Comparison of ENCODE assay signal across 15 cellular contexts in the genomic region with DNA sequence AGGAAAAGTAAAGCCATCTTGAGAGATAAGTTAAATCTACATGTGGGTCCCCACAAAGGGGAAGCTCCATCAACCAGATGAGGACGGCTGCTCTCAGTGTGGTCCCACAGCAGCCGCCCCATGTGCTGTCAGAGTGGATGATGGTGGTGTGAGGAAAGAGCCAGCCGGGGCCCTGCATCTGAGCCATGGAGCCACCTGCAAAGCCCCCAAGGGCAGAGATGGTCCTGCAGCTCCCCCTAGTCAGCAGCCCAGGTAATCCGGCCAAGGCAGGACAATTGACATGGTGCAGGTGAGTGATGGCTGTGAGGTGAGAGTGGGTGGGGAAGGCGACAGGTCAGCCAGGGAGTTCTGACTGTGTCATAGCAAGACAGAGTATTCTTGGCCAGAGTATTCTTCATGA.
DNase-seq lines count a peak whose midpoint lies in the region; ATAC-seq, FAIRE-seq and TF ChIP-seq lines count a peak whose summit lies in the region.
"Had no signal": no experiment of that assay in that cellular context is flagged by ENCODE, and none has a peak within 500 bp of the region (broad histone marks: within the 10 kb centered on the region; RNA-seq: fewer than 3 reads in every experiment).

No MANE protein-coding gene starts in this region.

- H3K4me2 ChIP-seq in GM12878 (ENCODE audit: control insufficient read depth, insufficient read depth): no peak overlapping the region
- no peak overlapping the region for H3K4me2 ChIP-seq in hepatocyte
- H3K4me2 ChIP-seq: BLaER1 treated with 17β-estradiol and CSF1 and Interleukin-3, amounts not matched to agents 10 nM and 100 nM had no signal

- peak; percentile 71 for TF ChIP-seq RAD21 in GM12878 (IDR thresholded peaks at IDR 0.05; ENCODE audit: insufficient read depth, low read depth, low read length)

- H3K27ac Mint-ChIP-seq in activated CD4-positive, alpha-beta T cell treated with anti-CD3 and anti-CD28 coated beads, Interleukin-2, amount 10 ng/mL, durations not matched to agents 7 days and 5 days: no peak overlapping the region
- no peak overlapping the region for H3K27ac Mint-ChIP-seq in stimulated activated naive CD8-positive, alpha-beta T cell treated with anti-CD3 and anti-CD28 coated beads, Interleukin-15, amount 100 ng/mL, for 72 hours
- H3K27ac Mint-ChIP-seq: natural killer cell treated with Interleukin-12 subunit alpha and Interleukin-12 subunit beta and Interleukin-15 and Interleukin-18, amount 100 ng/mL, for 72 hours; stimulated activated naive CD8-positive, alpha-beta T cell treated with anti-CD3 and anti-CD28 coated beads, Interleukin-15, Interleukin-2, amounts not matched to agents 100 ng/mL and 50 ng/mL, for 24 hours had no signal

- H3K9me3 Mint-ChIP-seq in activated CD4-positive, alpha-beta T cell treated with anti-CD3 and anti-CD28 coated beads, Interleukin-2, amount 10 ng/mL, durations not matched to agents 7 days and 5 days: no peaks in the 10 kb centered on the region
- no peaks in the 10 kb centered on the region for H3K9me3 Mint-ChIP-seq in stimulated activated naive CD8-positive, alpha-beta T cell treated with anti-CD3 and anti-CD28 coated beads, Interleukin-15, amount 100 ng/mL, for 72 hours
- H3K9me3 Mint-ChIP-seq: stimulated activated naive CD8-positive, alpha-beta T cell treated with anti-CD3 and anti-CD28 coated beads, Interleukin-15, Interleukin-2, amounts not matched to agents 100 ng/mL and 50 ng/mL, for 24 hours had no signal

- FAIRE-seq in GM12878 (lab: Jason Lieb, UNC) (no peak), pancreas (lab: Jason Lieb, UNC) (no peak)

- H3K4me3 Mint-ChIP-seq in activated CD4-positive, alpha-beta T cell treated with anti-CD3 and anti-CD28 coated beads, Interleukin-2, amount 10 ng/mL, durations not matched to agents 7 days and 5 days: no peak overlapping the region
- H3K4me3 Mint-ChIP-seq in stimulated activated naive CD8-positive, alpha-beta T cell treated with anti-CD3 and anti-CD28 coated beads, Interleukin-15, amount 100 ng/mL, for 72 hours: no peak overlapping the region
- H3K4me3 Mint-ChIP-seq: natural killer cell treated with Interleukin-12 subunit alpha and Interleukin-12 subunit beta and Interleukin-15 and Interleukin-18, amount 100 ng/mL, for 72 hours; stimulated activated naive CD8-positive, alpha-beta T cell treated with anti-CD3 and anti-CD28 coated beads, Interleukin-15, Interleukin-2, amounts not matched to agents 100 ng/mL and 50 ng/mL, for 24 hours had no signal

- H3K36me3 ChIP-seq in BE2C (no peaks in the 10 kb centered on the region), GM12878 (ENCODE audit: control insufficient read depth in 2 of 2, insufficient read depth in 2 of 2, low read length in 1 of 2) (no peaks in the 10 kb centered on the region), pancreas (no peaks in the 10 kb centered on the region), hepatocyte (replicated peaks; ENCODE audit: insufficient read depth, low read depth) (no peaks in the 10 kb centered on the region)
- H3K36me3 ChIP-seq: BLaER1 treated with 17β-estradiol and CSF1 and Interleukin-3, amounts not matched to agents 10 nM and 100 nM; cardiac muscle cell had no signal

- 43% methylated on average over 5 of the region's 5 CpGs for WGBS in GM12878 (ENCODE audit: insufficient coverage, insufficient replicate concordance, low lambda C conversion rate, missing lambda C conversion rate)
- WGBS in pancreas, 2 donors: 37 to 51% methylated on average over 5 of the region's 5 CpGs
- 53% methylated on average over 5 of the region's 5 CpGs for WGBS in hepatocyte (ENCODE audit: low lambda C conversion rate, missing lambda C conversion rate)

- H3K9me3 ChIP-seq in BE2C (no peaks in the 10 kb centered on the region), GM12878 (replicated peaks; ENCODE audit: control insufficient read depth, insufficient read depth, low read length) (no peaks in the 10 kb centered on the region), pancreas (no peaks in the 10 kb centered on the region), hepatocyte (ENCODE audit: low read depth) (no peaks in the 10 kb centered on the region)
- H3K9me3 ChIP-seq: BLaER1 treated with 17β-estradiol and CSF1 and Interleukin-3, amounts not matched to agents 10 nM and 100 nM had no signal

- no peak for TF ChIP-seq POLR2A in GM12878 (IDR thresholded peaks at IDR 0.05; ENCODE audit: low read depth, low read length)

- no peaks in the 10 kb centered on the region for H3K27me3 ChIP-seq in BE2C
- no peaks in the 10 kb centered on the region for H3K27me3 ChIP-seq in GM12878 (replicated peaks in 1 of 2; ENCODE audit: control insufficient read depth in 2 of 2, insufficient read depth in 2 of 2, low read length in 1 of 2)
- H3K27me3 ChIP-seq in pancreas: peaks cover 0 to 13% (median 3%) of the 10 kb centered on the region in 4 donors
- H3K27me3 ChIP-seq in hepatocyte: peaks cover 5% of the 10 kb centered on the region
- H3K27me3 ChIP-seq: BLaER1 treated with 17β-estradiol and CSF1 and Interleukin-3, amounts not matched to agents 10 nM and 100 nM had no signal

- no peak overlapping the region for H3K9ac ChIP-seq in GM12878 (ENCODE audit: control insufficient read depth, insufficient read depth, low read length)
- H3K9ac ChIP-seq: BLaER1 treated with 17β-estradiol and CSF1 and Interleukin-3, amounts not matched to agents 10 nM and 100 nM had no signal

- no TSS peak for BruUV-seq in GM12878 (replicated peaks; lab: Mats Ljungman, UMichigan)

- in situ Hi-C loops in GM12878 (cut with MboI): no loop called here

- H3K4me3 ChIP-seq in BE2C (ENCODE audit: low read depth, low read length): no peak overlapping the region
- no peak overlapping the region for H3K4me3 ChIP-seq in GM12875 (ENCODE audit: low read depth, low read length)
- no peak overlapping the region for H3K4me3 ChIP-seq in GM12878
- H3K4me3 ChIP-seq in pancreas: no peak overlapping the region
- H3K4me3 ChIP-seq in hepatocyte: no peak overlapping the region
- H3K4me3 ChIP-seq: BLaER1 treated with 17β-estradiol and CSF1 and Interleukin-3, amounts not matched to agents 10 nM and 100 nM; cardiac muscle cell had no signal

- no peaks in the 10 kb centered on the region for H3K36me3 Mint-ChIP-seq in activated CD4-positive, alpha-beta T cell treated with anti-CD3 and anti-CD28 coated beads, Interleukin-2, amount 10 ng/mL, durations not matched to agents 7 days and 5 days (ENCODE audit: low read depth)
- H3K36me3 Mint-ChIP-seq: natural killer cell treated with Interleukin-12 subunit alpha and Interleukin-12 subunit beta and Interleukin-15 and Interleukin-18, amount 100 ng/mL, for 72 hours had no signal

- TF ChIP-seq CTCF in BE2C (IDR thresholded peaks at IDR 0.05; ENCODE audit: low read depth, low read length) (peak; percentile 56), GM12875 (IDR thresholded peaks at IDR 0.05; ENCODE audit: borderline replicate concordance, insufficient read depth, low read depth, low read length) (peak; percentile 37; the same call in 1 of the 2 replicates), GM12878 (IDR thresholded peaks at IDR 0.05 in 2 of 3, conservative IDR thresholded peaks at IDR 0.05 in 1 of 3; ENCODE audit: control insufficient read depth in 2 of 3, extremely low read depth in 1 of 3, insufficient read depth in 1 of 3, low read depth in 3 of 3, low read length in 3 of 3) (peak; percentile 34 to 50 (median 40); a peak in 3 of 6 replicates), pancreas (IDR thresholded peaks at IDR 0.05) (no peak), hepatocyte (IDR thresholded peaks at IDR 0.05; ENCODE audit: poor library complexity) (no peak)

- RAD21 ChIA-PET in GM12878 (lab: Charles Lee; ENCODE audit: unreplicated experiment): no interaction called here

- H3K79me2 ChIP-seq in GM12878 (ENCODE audit: control insufficient read depth, insufficient read depth, low read length) (no peaks in the 10 kb centered on the region), hepatocyte (no peaks in the 10 kb centered on the region)

- H3K4me1 Mint-ChIP-seq in activated CD4-positive, alpha-beta T cell treated with anti-CD3 and anti-CD28 coated beads, Interleukin-2, amount 10 ng/mL, durations not matched to agents 7 days and 5 days: no peaks in the 10 kb centered on the region
- peaks cover under 1% of the 10 kb centered on the region for H3K4me1 Mint-ChIP-seq in stimulated activated naive CD8-positive, alpha-beta T cell treated with anti-CD3 and anti-CD28 coated beads, Interleukin-15, amount 100 ng/mL, for 72 hours

- H3K27ac ChIP-seq in GM12878 (ENCODE audit: control insufficient read depth, insufficient read depth) (no peak overlapping the region), pancreas (no peak overlapping the region), hepatocyte (no peak overlapping the region)
- H3K27ac ChIP-seq: BLaER1 treated with 17β-estradiol and CSF1 and Interleukin-3, amounts not matched to agents 10 nM and 100 nM; cardiac muscle cell; HL-60 had no signal

- no peaks in the 10 kb centered on the region; the same call in 1 of the 2 replicates for H3K4me1 ChIP-seq in BE2C
- no peaks in the 10 kb centered on the region for H3K4me1 ChIP-seq in GM12878 (ENCODE audit: control insufficient read depth, insufficient read depth, low read length)
- no peaks in the 10 kb centered on the region for H3K4me1 ChIP-seq in pancreas
- H3K4me1 ChIP-seq in hepatocyte (ENCODE audit: insufficient read depth): no peaks in the 10 kb centered on the region

- peak; percentile 48 for ATAC-seq in HG02884 (IDR thresholded peaks at IDR 0.05; ENCODE audit: unreplicated experiment)
- ATAC-seq in GM12878: peak; percentile 75
- no peak for ATAC-seq in pancreas
- no peak for ATAC-seq in stimulated activated naive CD8-positive, alpha-beta T cell treated with anti-CD3 and anti-CD28 coated beads, Interleukin-15, amount 100 ng/mL, for 72 hours
- ATAC-seq: natural killer cell treated with Interleukin-12 subunit alpha and Interleukin-12 subunit beta and Interleukin-15 and Interleukin-18, amount 100 ng/mL, for 72 hours had no signal

- SMC1A ChIA-PET in GM12878 (lab: Charles Lee; ENCODE audit: uncharacterized antibody, unreplicated experiment): interaction anchor here (0.9 to 4.4 kb wide), 2 partner anchors 154 to 385 kb away, joined by 3 to 19 read pairs; no protein-coding TSS in a partner anchor

- POLR2A ChIA-PET in GM12878 (lab: Charles Lee): no interaction called here
- POLR2A ChIA-PET in activated CD4-positive, alpha-beta T cell treated with anti-CD3 and anti-CD28 coated beads, Interleukin-2, amount 10 ng/mL, durations not matched to agents 7 days and 5 days (lab: Charles Lee): no interaction called here

- DNase-seq in BE2C (peak; percentile 47), GM12878 (ENCODE audit: low read depth, low spot score) (no peak), pancreas (no peak), hepatocyte (ENCODE audit: low spot score) (no peak)
- no peak for DNase-seq in activated CD4-positive, alpha-beta T cell treated with anti-CD3 and anti-CD28 coated beads, Interleukin-2, amount 10 ng/mL, durations not matched to agents 7 days and 5 days
- DNase-seq in stimulated activated naive CD8-positive, alpha-beta T cell treated with anti-CD3 and anti-CD28 coated beads, Interleukin-15, amount 100 ng/mL, for 72 hours: no peak
- DNase-seq: activated CD4-positive, CD25-positive, alpha-beta regulatory T cell; erythroblast had no signal

- H2AFZ ChIP-seq in GM12878 (ENCODE audit: control insufficient read depth, low read depth, low read length) (no peak overlapping the region), hepatocyte (no peak overlapping the region)

- CTCF ChIA-PET in GM12878 (lab: Yijun Ruan, JAX): interaction anchor here (1.0 to 4.2 kb wide), 3 partner anchors 9 to 394 kb away, joined by 3 to 27 read pairs (median 3); no protein-coding TSS in a partner anchor
- CTCF ChIA-PET in activated CD4-positive, alpha-beta T cell treated with anti-CD3 and anti-CD28 coated beads, Interleukin-2, amount 10 ng/mL, durations not matched to agents 7 days and 5 days (lab: Charles Lee): no interaction called here

- no peaks in the 10 kb centered on the region for H3K9me2 ChIP-seq in hepatocyte (replicated peaks; ENCODE audit: insufficient read depth)

- no peaks in the 10 kb centered on the region for H4K20me1 ChIP-seq in GM12878 (ENCODE audit: control insufficient read depth, insufficient read depth)
- H4K20me1 ChIP-seq in hepatocyte (ENCODE audit: insufficient read depth, poor library complexity, severe bottlenecking): no peaks in the 10 kb centered on the region
- H4K20me1 ChIP-seq: BLaER1 treated with 17β-estradiol and CSF1 and Interleukin-3, amounts not matched to agents 10 nM and 100 nM had no signal

- peaks cover 1% of the 10 kb centered on the region for H3K27me3 Mint-ChIP-seq in activated CD4-positive, alpha-beta T cell treated with anti-CD3 and anti-CD28 coated beads, Interleukin-2, amount 10 ng/mL, durations not matched to agents 7 days and 5 days
- peaks cover 26% of the 10 kb centered on the region for H3K27me3 Mint-ChIP-seq in stimulated activated naive CD8-positive, alpha-beta T cell treated with anti-CD3 and anti-CD28 coated beads, Interleukin-15, amount 100 ng/mL, for 72 hours

- intact Hi-C loops in GM12878 (cut with micrococcal nuclease; ENCODE audit: unreplicated experiment) (loop anchor here (1.0 to 10.0 kb wide), 2 partner anchors 384 to 694 kb away; no protein-coding TSS in a partner anchor), pancreas (cut with DNase I) (no loop called here)

- no peak for TF ChIP-seq EP300 in GM12878 (IDR thresholded peaks at IDR 0.05; ENCODE audit: borderline replicate concordance in 1 of 2, control insufficient read depth in 1 of 2, low read depth in 2 of 2, low read length in 2 of 2)

Comparison
In these comparisons a context has a peak if more than half of its experiments do, and no peak if none do; other contexts are left out.
1. CTCF ChIP-seq: peak in BE2C (single experiment), GM12875 (single experiment) and GM12878 (3 of 3); none in pancreas (0 of 4) and hepatocyte (single experiment).
2. ATAC-seq: peak in HG02884 (single experiment) and GM12878 (single experiment); none in pancreas (0 of 4) and stimulated activated naive CD8-positive, alpha-beta T cell treated with anti-CD3 and anti-CD28 coated beads, Interleukin-15, amount 100 ng/mL, for 72 hours (single experiment).